Comparison of ENCODE assay signal across 8 cellular contexts in the genomic region with DNA sequence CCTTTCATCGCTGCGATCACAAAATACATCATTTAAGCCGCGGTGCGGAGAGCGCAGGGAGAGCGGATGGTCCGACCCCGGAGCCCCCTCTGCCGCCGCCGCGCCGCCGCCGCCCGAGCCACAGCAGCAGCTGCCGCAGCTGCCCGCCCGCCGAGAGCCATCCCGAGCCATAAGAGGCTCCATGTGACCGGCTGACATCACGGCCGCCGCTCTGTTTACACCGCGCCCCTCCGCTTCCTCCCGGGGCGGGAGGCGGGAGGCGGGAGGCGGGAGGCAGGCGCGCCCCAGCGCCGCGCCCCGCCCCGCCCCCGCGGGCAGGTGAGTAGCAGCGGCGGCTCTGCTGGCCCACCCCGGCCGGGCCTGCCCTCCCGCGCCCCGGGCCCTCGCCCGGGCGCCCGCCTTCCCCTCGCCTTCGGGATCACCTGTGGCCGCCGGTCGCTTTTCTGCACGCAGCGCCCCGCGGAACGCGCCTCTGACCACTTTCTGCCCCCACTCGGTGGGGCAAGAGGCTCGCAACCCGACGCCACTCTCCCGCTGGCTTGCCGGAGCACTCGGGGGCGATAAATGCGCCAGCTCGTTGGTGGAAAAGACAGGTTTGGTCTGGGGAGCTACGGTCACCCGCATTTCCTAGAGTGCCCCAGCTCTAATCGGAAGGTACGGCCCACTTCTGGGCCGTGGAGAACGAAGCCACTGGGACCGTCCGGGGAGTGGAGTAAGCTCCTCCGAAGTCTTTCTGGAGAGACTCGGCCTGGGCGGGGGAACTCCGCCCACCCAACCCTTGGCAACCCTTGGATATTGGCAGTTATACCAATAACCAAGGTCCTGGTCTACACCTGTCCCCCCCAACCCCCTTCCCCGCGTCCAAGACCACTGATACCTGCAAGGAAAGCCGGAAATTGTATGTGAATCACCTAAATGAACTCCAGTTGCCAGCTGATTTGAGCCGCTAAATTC.
DNase-seq lines count a peak whose midpoint lies in the region; ATAC-seq, FAIRE-seq and TF ChIP-seq lines count a peak whose summit lies in the region.

No MANE protein-coding gene starts in this region.

- no peaks in the 10 kb centered on the region for H3K36me3 ChIP-seq in neuronal stem cell (replicated peaks in 1 of 2; ENCODE audit: control insufficient read depth in 2 of 2, insufficient read depth in 2 of 2, low read length in 2 of 2)

- H3K27me3 ChIP-seq in neuronal stem cell (ENCODE audit: control insufficient read depth in 3 of 3, insufficient read depth in 3 of 3, low read depth in 1 of 3, low read length in 3 of 3) = peaks cover 0 to 82% (median 8%) of the 10 kb centered on the region in 3 experiments

- H3K4ac ChIP-seq in neuronal stem cell (ENCODE audit: low read length) = no peak overlapping the region

- no peak overlapping the region for H4K8ac ChIP-seq in neuronal stem cell (ENCODE audit: low read depth, low read length)

- no peak overlapping the region for H4K91ac ChIP-seq in neuronal stem cell (ENCODE audit: low read depth, low read length, poor library complexity)

- H2BK120ac ChIP-seq in neuronal stem cell (ENCODE audit: low read depth, low read length) = no peak overlapping the region

- H3K4me1 ChIP-seq in neuronal stem cell (ENCODE audit: control insufficient read depth in 2 of 2, insufficient read depth in 1 of 2, low read depth in 1 of 2, low read length in 2 of 2) = peaks cover 2 to 3% of the 10 kb centered on the region in 2 donors

- intact Hi-C loops in Calu3 (cut with micrococcal nuclease; ENCODE audit: unreplicated experiment) = loop anchor here (2.0 kb wide), 1 partner anchor 458 kb away; no protein-coding TSS in a partner anchor

- peak; percentile 83 for ATAC-seq in GM21423 (IDR thresholded peaks at IDR 0.05; ENCODE audit: unreplicated experiment)

- peak overlapping the region; percentile 94 for H2AFZ ChIP-seq in neuronal stem cell (ENCODE audit: low read length)

- TSS peak; percentile 48 for BruUV-seq in Calu3 (replicated peaks; lab: Mats Ljungman, UMichigan)

- H3K4me2 ChIP-seq in neuronal stem cell (ENCODE audit: insufficient read depth, low read length, poor library complexity, severe bottlenecking) = peak overlapping the region; percentile 96

- H3K9ac ChIP-seq in neuronal stem cell (ENCODE audit: low read depth, low read length, poor library complexity) = peak overlapping the region; percentile 36

- peak overlapping the region; percentile 64 for H2BK15ac ChIP-seq in neuronal stem cell (ENCODE audit: low read length)

- peak overlapping the region; percentile 92 for H3K23ac ChIP-seq in neuronal stem cell (ENCODE audit: low read depth, low read length, poor library complexity)

- peak overlapping the region; percentile 48 to 89 for H3K4me3 ChIP-seq in neuronal stem cell (ENCODE audit: low read length in 2 of 2)

- peak overlapping the region; percentile 82 for H3K4me3 Mint-ChIP-seq in Calu3 (ENCODE audit: low read depth, unreplicated experiment)

- H2BK5ac ChIP-seq in neuronal stem cell (ENCODE audit: low read length) = no peak overlapping the region

- no CpG with 5 or more reads among the region's 91 CpGs for WGBS in neuronal stem cell (ENCODE audit: extremely low coverage in 2 of 2, insufficient read length in 2 of 2, insufficient replicate concordance in 1 of 2), 2 donors

- no peak overlapping the region for H2AK5ac ChIP-seq in neuronal stem cell (ENCODE audit: low read depth, low read length)

- peak; percentile 84 for DNase-seq in Calu3
- DNase-seq in HuH-7 (ENCODE audit: low spot score) = peak; percentile 58
- peak; percentile 42 for DNase-seq in RPMI7951 (ENCODE audit: low read depth)
- peak; percentile 80 for DNase-seq in activated gamma-delta T cell (lab: John Stamatoyannopoulos, UW)
- peak; percentile 86 to 93 for DNase-seq in frontal cortex (ENCODE audit: low spot score in 2 of 2)
- peak; percentile 74 for DNase-seq in neuronal stem cell (ENCODE audit: low spot score)
- DNase-seq in substantia nigra (lab: John Stamatoyannopoulos, UW) = peak; percentile 36 to 91 (median 78)

- no peak for TF ChIP-seq CTCF in Calu3 (IDR thresholded peaks at IDR 0.05; ENCODE audit: unreplicated experiment)

- peak overlapping the region; percentile 44 for H3K27ac Mint-ChIP-seq in Calu3 (ENCODE audit: unreplicated experiment)

- peak overlapping the region; percentile 82 for H3K18ac ChIP-seq in neuronal stem cell (ENCODE audit: low read length)

- no peak for FAIRE-seq in frontal cortex (lab: Jason Lieb, UNC)

- no peak overlapping the region for H3K27ac ChIP-seq in neuronal stem cell (replicated peaks; ENCODE audit: low read length)
- peak overlapping the region; percentile 72 for H3K27ac ChIP-seq in substantia nigra (ENCODE audit: low read depth, low read length, poor library complexity, severe bottlenecking)

- no peaks in the 10 kb centered on the region for H3K9me3 Mint-ChIP-seq in Calu3 (ENCODE audit: low read depth, unreplicated experiment)

- peak overlapping the region; percentile 27 for H3K14ac ChIP-seq in neuronal stem cell (ENCODE audit: low read length)

- H2BK12ac ChIP-seq in neuronal stem cell (ENCODE audit: low read length) = no peak overlapping the region

- CTCF ChIA-PET in Calu3 (lab: Charles Lee) = interaction anchor here (0.6 to 1.1 kb wide), 4 partner anchors 81 to 474 kb away, joined by 3 to 8 read pairs (median 4); no protein-coding TSS in a partner anchor

- H3K36me3 Mint-ChIP-seq in Calu3 (ENCODE audit: insufficient read depth, unreplicated experiment) = peaks cover 23% of the 10 kb centered on the region

- peaks cover 0 to 3% of the 10 kb centered on the region in 2 donors for H3K9me3 ChIP-seq in neuronal stem cell (replicated peaks in 1 of 2; ENCODE audit: control insufficient read depth in 2 of 2, insufficient read depth in 1 of 2, low read depth in 1 of 2, low read length in 2 of 2)

- no peaks in the 10 kb centered on the region for H3K79me1 ChIP-seq in neuronal stem cell (ENCODE audit: low read depth, low read length)

- H3K4me1 Mint-ChIP-seq in Calu3 (ENCODE audit: low read depth, unreplicated experiment) = no peaks in the 10 kb centered on the region

- peaks cover 73% of the 10 kb centered on the region for H3K27me3 Mint-ChIP-seq in Calu3 (ENCODE audit: unreplicated experiment)
